1 cellular context compared by ENCODE assay signal in genomic region chr20:62362590-62362940, GRCh38.
TF ChIP-seq lines count a peak whose summit lies in the region.

No MANE protein-coding gene starts in this region.

TF ChIP-seq in H1, 55 proteins besides CTCF, POLR2A, EP300 and RAD21:
- TF ChIP-seq SP4 (IDR thresholded peaks at IDR 0.05; ENCODE audit: low read length) (no peak), ATF2 (IDR thresholded peaks at IDR 0.05; ENCODE audit: low read length) (no peak), BACH1 (IDR thresholded peaks at IDR 0.05; ENCODE audit: low read length) (no peak), HDAC2 (IDR thresholded peaks at IDR 0.05; ENCODE audit: borderline replicate concordance in 1 of 2, low read depth in 2 of 2, low read length in 2 of 2) (no peak), CTBP2 (IDR thresholded peaks at IDR 0.05; ENCODE audit: borderline replicate concordance, insufficient read depth, insufficient read length, low read length) (no peak), CBX8 (IDR thresholded peaks at IDR 0.05; ENCODE audit: borderline replicate concordance, low read depth, low read length) (no peak), SIN3A (conservative IDR thresholded peaks at IDR 0.05 in 1 of 2, IDR thresholded peaks at IDR 0.05 in 1 of 2; ENCODE audit: low read depth in 1 of 2, low read length in 2 of 2) (no peak), JUND (IDR thresholded peaks at IDR 0.05; ENCODE audit: low read length) (no peak), SIX5 (IDR thresholded peaks at IDR 0.05; ENCODE audit: low read depth, low read length) (no peak), NANOG (IDR thresholded peaks at IDR 0.05; ENCODE audit: insufficient read depth, low read depth, low read length, poor library complexity, severe bottlenecking) (no peak), MAX (IDR thresholded peaks at IDR 0.05) (no peak), MAFK (IDR thresholded peaks at IDR 0.05; ENCODE audit: low read depth, low read length) (no peak)
